ENCODE assay signal across 19 cellular contexts in the genomic region with DNA sequence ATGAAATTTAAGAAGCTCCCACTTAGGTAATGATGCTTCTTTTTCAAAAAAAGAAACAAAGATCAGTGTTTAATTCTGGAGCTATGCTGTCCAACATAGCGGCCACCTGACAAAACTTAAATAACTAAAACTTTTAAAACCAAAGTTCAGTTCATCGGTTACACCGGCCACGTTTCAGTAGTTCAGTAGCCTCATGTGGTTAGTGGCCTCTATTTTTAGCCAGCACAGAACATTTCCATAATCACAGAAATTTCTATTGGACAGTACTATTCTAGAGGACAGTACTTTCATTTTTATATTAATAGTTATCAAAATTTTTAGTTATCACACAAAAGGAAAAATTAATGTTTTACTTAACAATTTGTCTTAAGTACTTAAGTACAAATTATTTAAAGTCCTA.
DNase-seq lines count a peak whose midpoint lies in the region; ATAC-seq and TF ChIP-seq lines count a peak whose summit lies in the region.
"Had no signal": no experiment of that assay in that cellular context is flagged by ENCODE, and none has a peak within 500 bp of the region (broad histone marks: within the 10 kb centered on the region; RNA-seq: fewer than 3 reads in every experiment).

No MANE protein-coding gene starts in this region.

- H3K4me3 Mint-ChIP-seq in progenitor cell of endocrine pancreas (ENCODE audit: low read depth): no peak overlapping the region
- H3K4me3 Mint-ChIP-seq in activated CD8-positive, alpha-beta T cell treated with anti-CD3 and anti-CD28 coated beads, Interleukin-2, amount 10 ng/mL, durations not matched to agents 7 days and 5 days: no peak overlapping the region
- H3K4me3 Mint-ChIP-seq: activated CD4-positive, alpha-beta T cell treated with anti-CD3 and anti-CD28 coated beads, Interleukin-2, amount 10 ng/mL, durations not matched to agents 7 days and 5 days; CD8-positive, alpha-beta T cell; H9; naive B cell; stimulated activated naive B cell treated with anti-CD40 and anti-IgM and Interleukin-4, amounts not matched to agents 10 μg/mL and 1 μg/mL and 100 μg/mL, for 72 hours had no signal

- no peaks in the 10 kb centered on the region for H3K27me3 Mint-ChIP-seq in progenitor cell of endocrine pancreas
- H3K27me3 Mint-ChIP-seq in activated CD8-positive, alpha-beta T cell treated with anti-CD3 and anti-CD28 coated beads, Interleukin-2, amount 10 ng/mL, durations not matched to agents 7 days and 5 days (ENCODE audit: low read depth): no peaks in the 10 kb centered on the region
- H3K27me3 Mint-ChIP-seq: activated CD4-positive, alpha-beta T cell treated with anti-CD3 and anti-CD28 coated beads, Interleukin-2, amount 10 ng/mL, durations not matched to agents 7 days and 5 days; naive B cell; stimulated activated naive B cell treated with anti-CD40 and anti-IgM and Interleukin-4, amounts not matched to agents 10 μg/mL and 1 μg/mL and 100 μg/mL, for 72 hours had no signal

- DNase-seq in GM12864 (ENCODE audit: low read depth) (peak; percentile 10), NAMALWA (ENCODE audit: low spot score) (peak; percentile 52), progenitor cell of endocrine pancreas (ENCODE audit: low spot score, unreplicated experiment) (no peak), epidermal melanocyte (ENCODE audit: insufficient read length, low spot score) (no peak), C1 segment of cervical spinal cord (lab: John Stamatoyannopoulos, UW) (no peak)
- DNase-seq in activated CD8-positive, alpha-beta T cell treated with anti-CD3 and anti-CD28 coated beads, Interleukin-2, amount 10 ng/mL, durations not matched to agents 7 days and 5 days: no peak
- DNase-seq: activated CD4-positive, alpha-beta T cell treated with anti-CD3 and anti-CD28 coated beads, Interleukin-2, amount 10 ng/mL, durations not matched to agents 7 days and 5 days; activated T-cell treated with anti-CD3 and anti-CD28 coated beads, Interleukin-2, amount 50 U/mL, for 48 hours; CD8-positive, alpha-beta T cell; EL; H9; naive B cell; stimulated activated naive B cell treated with anti-CD40 and anti-IgM and Interleukin-4, amounts not matched to agents 10 μg/mL and 1 μg/mL and 100 μg/mL, for 72 hours; T1000; upper lobe of left lung had no signal

- CTCF ChIA-PET in activated CD8-positive, alpha-beta T cell treated with anti-CD3 and anti-CD28 coated beads, Interleukin-2, amount 10 ng/mL, durations not matched to agents 7 days and 5 days (lab: Charles Lee): no interaction called here

- peak; percentile 62 for ATAC-seq in GM19455 (IDR thresholded peaks at IDR 0.05; ENCODE audit: unreplicated experiment)
- peak; percentile 61 for ATAC-seq in HG02981 (IDR thresholded peaks at IDR 0.05; ENCODE audit: unreplicated experiment)
- no peak for ATAC-seq in activated CD8-positive, alpha-beta T cell treated with anti-CD3 and anti-CD28 coated beads, Interleukin-2, amount 10 ng/mL, durations not matched to agents 7 days and 5 days
- ATAC-seq: CD8-positive, alpha-beta T cell had no signal

- H3K9me3 Mint-ChIP-seq in progenitor cell of endocrine pancreas (ENCODE audit: low read depth): no peaks in the 10 kb centered on the region
- H3K9me3 Mint-ChIP-seq in activated CD8-positive, alpha-beta T cell treated with anti-CD3 and anti-CD28 coated beads, Interleukin-2, amount 10 ng/mL, durations not matched to agents 7 days and 5 days (ENCODE audit: insufficient read depth): no peaks in the 10 kb centered on the region
- H3K9me3 Mint-ChIP-seq: activated CD4-positive, alpha-beta T cell treated with anti-CD3 and anti-CD28 coated beads, Interleukin-2, amount 10 ng/mL, durations not matched to agents 7 days and 5 days; CD8-positive, alpha-beta T cell; H9; naive B cell had no signal

- no peak overlapping the region for H3K27ac Mint-ChIP-seq in progenitor cell of endocrine pancreas
- H3K27ac Mint-ChIP-seq in activated CD8-positive, alpha-beta T cell treated with anti-CD3 and anti-CD28 coated beads, Interleukin-2, amount 10 ng/mL, durations not matched to agents 7 days and 5 days: no peak overlapping the region
- H3K27ac Mint-ChIP-seq: activated CD4-positive, alpha-beta T cell treated with anti-CD3 and anti-CD28 coated beads, Interleukin-2, amount 10 ng/mL, durations not matched to agents 7 days and 5 days; CD8-positive, alpha-beta T cell; H9; stimulated activated naive B cell treated with anti-CD40 and anti-IgM and Interleukin-4, amounts not matched to agents 10 μg/mL and 1 μg/mL and 100 μg/mL, for 72 hours had no signal

- TF ChIP-seq CTCF in GM12864 (IDR thresholded peaks at IDR 0.05; ENCODE audit: low read depth, low read length, missing control alignments) (no peak), progenitor cell of endocrine pancreas (IDR thresholded peaks at IDR 0.05; ENCODE audit: unreplicated experiment) (no peak)

- H3K4me1 Mint-ChIP-seq in progenitor cell of endocrine pancreas (ENCODE audit: low read depth): no peaks in the 10 kb centered on the region
- no peaks in the 10 kb centered on the region for H3K4me1 Mint-ChIP-seq in activated CD8-positive, alpha-beta T cell treated with anti-CD3 and anti-CD28 coated beads, Interleukin-2, amount 10 ng/mL, durations not matched to agents 7 days and 5 days (ENCODE audit: low read depth)
- H3K4me1 Mint-ChIP-seq: activated CD4-positive, alpha-beta T cell treated with anti-CD3 and anti-CD28 coated beads, Interleukin-2, amount 10 ng/mL, durations not matched to agents 7 days and 5 days; H9; stimulated activated naive B cell treated with anti-CD40 and anti-IgM and Interleukin-4, amounts not matched to agents 10 μg/mL and 1 μg/mL and 100 μg/mL, for 72 hours had no signal

- POLR2A ChIA-PET in activated CD8-positive, alpha-beta T cell treated with anti-CD3 and anti-CD28 coated beads, Interleukin-2, amount 10 ng/mL, durations not matched to agents 7 days and 5 days (lab: Charles Lee): no interaction called here

- H3K4me3 ChIP-seq in GM12864 (ENCODE audit: low read depth, low read length): no peak overlapping the region
- H3K4me3 ChIP-seq: cardiac muscle cell, SJSA1, upper lobe of left lung had no signal

- peaks cover 29% of the 10 kb centered on the region for H3K36me3 Mint-ChIP-seq in progenitor cell of endocrine pancreas (ENCODE audit: insufficient read depth)
- H3K36me3 Mint-ChIP-seq in activated CD8-positive, alpha-beta T cell treated with anti-CD3 and anti-CD28 coated beads, Interleukin-2, amount 10 ng/mL, durations not matched to agents 7 days and 5 days (ENCODE audit: low read depth): peaks cover 37% of the 10 kb centered on the region

Comparison
In these comparisons a context has a peak if more than half of its experiments do, and no peak if none do; other contexts are left out.
1. DNase-seq: peak in GM12864 (single experiment) and NAMALWA (single experiment); none in progenitor cell of endocrine pancreas (single experiment), epidermal melanocyte (single experiment), activated CD8-positive, alpha-beta T cell treated with anti-CD3 and anti-CD28 coated beads, Interleukin-2, amount 10 ng/mL, durations not matched to agents 7 days and 5 days (single experiment) and C1 segment of cervical spinal cord (0 of 14).